1 cellular context compared by ENCODE assay signal in the genomic region with DNA sequence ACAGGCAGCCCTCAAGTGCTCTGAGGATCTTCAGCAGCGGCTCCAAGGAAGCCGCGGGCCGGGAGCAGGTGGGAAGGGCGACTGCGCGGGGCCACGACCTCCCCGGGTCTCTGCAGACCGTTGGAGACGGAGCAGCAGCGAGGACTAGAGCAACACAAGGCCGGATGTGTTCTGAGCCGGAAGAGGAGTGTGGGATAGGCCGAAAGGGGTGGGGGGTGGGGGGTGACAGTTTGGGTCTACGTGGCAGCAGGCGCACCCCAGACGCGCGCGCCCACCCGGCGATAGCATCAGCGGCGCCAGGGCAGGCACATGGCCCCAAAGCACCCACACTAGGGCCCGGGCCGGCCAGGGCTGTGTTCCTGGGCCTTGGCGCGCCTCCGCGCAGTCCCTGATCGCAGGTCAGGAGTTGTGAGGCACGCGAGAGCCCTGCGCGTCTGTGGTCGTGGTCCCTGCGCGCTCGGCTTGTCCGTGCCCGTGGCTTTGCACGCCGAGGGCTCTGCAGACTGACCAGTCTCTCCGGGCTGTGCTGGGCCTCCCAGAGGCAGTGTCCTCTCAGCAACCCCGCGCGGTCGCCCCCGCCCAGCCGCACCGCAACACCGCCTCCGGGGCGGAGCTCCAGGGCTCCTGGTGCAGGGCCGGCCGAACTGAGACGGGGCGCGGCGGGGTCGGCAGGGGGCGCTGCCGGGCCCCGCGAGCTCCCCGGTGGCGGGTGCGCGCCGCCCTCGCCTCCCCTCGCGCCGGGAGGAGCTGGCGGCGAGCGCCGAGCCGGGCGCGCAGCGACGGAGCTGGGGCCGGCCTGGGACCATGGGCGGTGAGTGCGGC.
A peak's percentile ranks its signal among the peaks of the same experiment; 100 is the strongest.
TF ChIP-seq lines count a peak whose summit lies in the region.

A gene with protein sequence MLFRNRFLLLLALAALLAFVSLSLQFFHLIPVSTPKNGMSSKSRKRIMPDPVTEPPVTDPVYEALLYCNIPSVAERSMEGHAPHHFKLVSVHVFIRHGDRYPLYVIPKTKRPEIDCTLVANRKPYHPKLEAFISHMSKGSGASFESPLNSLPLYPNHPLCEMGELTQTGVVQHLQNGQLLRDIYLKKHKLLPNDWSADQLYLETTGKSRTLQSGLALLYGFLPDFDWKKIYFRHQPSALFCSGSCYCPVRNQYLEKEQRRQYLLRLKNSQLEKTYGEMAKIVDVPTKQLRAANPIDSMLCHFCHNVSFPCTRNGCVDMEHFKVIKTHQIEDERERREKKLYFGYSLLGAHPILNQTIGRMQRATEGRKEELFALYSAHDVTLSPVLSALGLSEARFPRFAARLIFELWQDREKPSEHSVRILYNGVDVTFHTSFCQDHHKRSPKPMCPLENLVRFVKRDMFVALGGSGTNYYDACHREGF (plus strand): TSS at position 725 of the 822 bp plus-strand sequence. CDS start 28,351 bp downstream, outside the sequence.

TF ChIP-seq in HepG2, 621 proteins besides CTCF, POLR2A, EP300 and RAD21 (continued from another document and continues in another):
- TF ChIP-seq, protein P1, sequence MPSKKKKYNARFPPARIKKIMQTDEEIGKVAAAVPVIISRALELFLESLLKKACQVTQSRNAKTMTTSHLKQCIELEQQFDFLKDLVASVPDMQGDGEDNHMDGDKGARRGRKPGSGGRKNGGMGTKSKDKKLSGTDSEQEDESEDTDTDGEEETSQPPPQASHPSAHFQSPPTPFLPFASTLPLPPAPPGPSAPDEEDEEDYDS (CRISPR knock-in tag; IDR thresholded peaks at IDR 0.05) = no peak
- TF ChIP-seq, protein P2, sequence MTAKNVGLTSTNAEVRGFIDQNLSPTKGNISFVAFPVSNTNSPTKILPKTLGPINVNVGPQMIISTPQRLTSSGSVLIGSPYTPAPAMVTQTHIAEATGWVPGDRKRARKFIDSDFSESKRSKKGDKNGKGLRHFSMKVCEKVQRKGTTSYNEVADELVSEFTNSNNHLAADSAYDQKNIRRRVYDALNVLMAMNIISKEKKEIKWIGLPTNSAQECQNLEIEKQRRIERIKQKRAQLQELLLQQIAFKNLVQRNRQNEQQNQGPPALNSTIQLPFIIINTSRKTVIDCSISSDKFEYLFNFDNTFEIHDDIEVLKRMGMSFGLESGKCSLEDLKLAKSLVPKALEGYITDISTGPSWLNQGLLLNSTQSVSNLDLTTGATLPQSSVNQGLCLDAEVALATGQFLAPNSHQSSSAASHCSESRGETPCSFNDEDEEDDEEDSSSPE (CRISPR knock-in tag; IDR thresholded peaks at IDR 0.05) = peak; percentile 20; the same call in 1 of the 2 replicates
- TF ChIP-seq ZNF12 (CRISPR knock-in tag; IDR thresholded peaks at IDR 0.05) (no peak), ZNF296 (CRISPR knock-in tag; conservative IDR thresholded peaks at IDR 0.05) (no peak), ZNF20 (CRISPR knock-in tag; IDR thresholded peaks at IDR 0.05) (no peak), HNF4G (IDR thresholded peaks at IDR 0.05; ENCODE audit: borderline replicate concordance, low read depth, low read length) (no peak), HNF4G (CRISPR knock-in tag; IDR thresholded peaks at IDR 0.05; ENCODE audit: borderline replicate concordance, low read depth) (0 out of 2 replicates have a peak, but pooled peaks have one; percentile 16), ZNF326 (CRISPR knock-in tag; IDR thresholded peaks at IDR 0.05; ENCODE audit: borderline replicate concordance) (no peak), MEIS1 (CRISPR knock-in tag; IDR thresholded peaks at IDR 0.05; ENCODE audit: borderline replicate concordance) (no peak), HOXA5 (CRISPR knock-in tag; IDR thresholded peaks at IDR 0.05) (peak; percentile 70; the same call in 1 of the 2 replicates), MTA3 (CRISPR knock-in tag; IDR thresholded peaks at IDR 0.05) (no peak), SCMH1 (CRISPR knock-in tag; IDR thresholded peaks at IDR 0.05; ENCODE audit: borderline replicate concordance) (no peak), PCBP2 (optimal IDR thresholded peaks at IDR 0.05; ENCODE audit: low read depth, low read length, poor library complexity, severe bottlenecking) (no peak), MAFG (CRISPR knock-in tag; IDR thresholded peaks at IDR 0.05) (no peak), ZBTB42 (CRISPR knock-in tag; IDR thresholded peaks at IDR 0.05) (no peak), ZNF558 (CRISPR knock-in tag; IDR thresholded peaks at IDR 0.05; ENCODE audit: borderline replicate concordance) (no peak), REL (CRISPR knock-in tag; conservative IDR thresholded peaks at IDR 0.05) (no peak), HNRNPLL (IDR thresholded peaks at IDR 0.05; ENCODE audit: low read depth, low read length, poor library complexity, severe bottlenecking) (no peak), CBX1 (IDR thresholded peaks at IDR 0.05; ENCODE audit: low read depth) (no peak), IKZF1 (IDR thresholded peaks at IDR 0.05) (no peak), ATAD3A (CRISPR knock-in tag; IDR thresholded peaks at IDR 0.05) (no peak), ZNF7 (CRISPR knock-in tag; IDR thresholded peaks at IDR 0.05) (no peak), ZNF747 (CRISPR knock-in tag; IDR thresholded peaks at IDR 0.05; ENCODE audit: borderline replicate concordance) (no peak), TCF7L2 (IDR thresholded peaks at IDR 0.05; ENCODE audit: low read depth, low read length) (no peak), RXRB (CRISPR knock-in tag; IDR thresholded peaks at IDR 0.05; ENCODE audit: borderline replicate concordance) (no peak), PPARG (CRISPR knock-in tag; conservative IDR thresholded peaks at IDR 0.05) (no peak), ZSCAN22 (CRISPR knock-in tag; IDR thresholded peaks at IDR 0.05) (no peak), ZNF841 (CRISPR knock-in tag; IDR thresholded peaks at IDR 0.05; ENCODE audit: borderline replicate concordance) (no peak), ZFYVE20 (CRISPR knock-in tag; IDR thresholded peaks at IDR 0.05; ENCODE audit: borderline replicate concordance, low read depth) (no peak), HIVEP1 (CRISPR knock-in tag; IDR thresholded peaks at IDR 0.05) (peak; percentile 59), MIER2 (CRISPR knock-in tag; IDR thresholded peaks at IDR 0.05) (no peak), ZNF605 (CRISPR knock-in tag; IDR thresholded peaks at IDR 0.05) (0 out of 2 replicates have a peak, but pooled peaks have one; percentile 26), KAT2B (IDR thresholded peaks at IDR 0.05; ENCODE audit: borderline replicate concordance, low read depth, low read length) (no peak), ZNF530 (CRISPR knock-in tag; IDR thresholded peaks at IDR 0.05; ENCODE audit: low read depth) (no peak), HDAC1 (CRISPR knock-in tag; IDR thresholded peaks at IDR 0.05) (peak; percentile 47; the same call in 1 of the 2 replicates), FOXC1 (CRISPR knock-in tag; IDR thresholded peaks at IDR 0.05; ENCODE audit: borderline replicate concordance) (no peak), ZNF235 (CRISPR knock-in tag; IDR thresholded peaks at IDR 0.05; ENCODE audit: borderline replicate concordance) (no peak)
- TF ChIP-seq, protein P3, sequence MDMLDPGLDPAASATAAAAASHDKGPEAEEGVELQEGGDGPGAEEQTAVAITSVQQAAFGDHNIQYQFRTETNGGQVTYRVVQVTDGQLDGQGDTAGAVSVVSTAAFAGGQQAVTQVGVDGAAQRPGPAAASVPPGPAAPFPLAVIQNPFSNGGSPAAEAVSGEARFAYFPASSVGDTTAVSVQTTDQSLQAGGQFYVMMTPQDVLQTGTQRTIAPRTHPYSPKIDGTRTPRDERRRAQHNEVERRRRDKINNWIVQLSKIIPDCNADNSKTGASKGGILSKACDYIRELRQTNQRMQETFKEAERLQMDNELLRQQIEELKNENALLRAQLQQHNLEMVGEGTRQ (IDR thresholded peaks at IDR 0.05; ENCODE audit: low read depth, low read length) = no peak
- TF ChIP-seq, protein P3 (CRISPR knock-in tag; IDR thresholded peaks at IDR 0.05; ENCODE audit: borderline replicate concordance) = no peak
- TF ChIP-seq, protein P4, sequence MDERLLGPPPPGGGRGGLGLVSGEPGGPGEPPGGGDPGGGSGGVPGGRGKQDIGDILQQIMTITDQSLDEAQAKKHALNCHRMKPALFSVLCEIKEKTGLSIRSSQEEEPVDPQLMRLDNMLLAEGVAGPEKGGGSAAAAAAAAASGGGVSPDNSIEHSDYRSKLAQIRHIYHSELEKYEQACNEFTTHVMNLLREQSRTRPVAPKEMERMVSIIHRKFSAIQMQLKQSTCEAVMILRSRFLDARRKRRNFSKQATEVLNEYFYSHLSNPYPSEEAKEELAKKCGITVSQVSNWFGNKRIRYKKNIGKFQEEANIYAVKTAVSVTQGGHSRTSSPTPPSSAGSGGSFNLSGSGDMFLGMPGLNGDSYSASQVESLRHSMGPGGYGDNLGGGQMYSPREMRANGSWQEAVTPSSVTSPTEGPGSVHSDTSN (CRISPR knock-in tag; IDR thresholded peaks at IDR 0.05) = no peak
- TF ChIP-seq, protein P5, sequence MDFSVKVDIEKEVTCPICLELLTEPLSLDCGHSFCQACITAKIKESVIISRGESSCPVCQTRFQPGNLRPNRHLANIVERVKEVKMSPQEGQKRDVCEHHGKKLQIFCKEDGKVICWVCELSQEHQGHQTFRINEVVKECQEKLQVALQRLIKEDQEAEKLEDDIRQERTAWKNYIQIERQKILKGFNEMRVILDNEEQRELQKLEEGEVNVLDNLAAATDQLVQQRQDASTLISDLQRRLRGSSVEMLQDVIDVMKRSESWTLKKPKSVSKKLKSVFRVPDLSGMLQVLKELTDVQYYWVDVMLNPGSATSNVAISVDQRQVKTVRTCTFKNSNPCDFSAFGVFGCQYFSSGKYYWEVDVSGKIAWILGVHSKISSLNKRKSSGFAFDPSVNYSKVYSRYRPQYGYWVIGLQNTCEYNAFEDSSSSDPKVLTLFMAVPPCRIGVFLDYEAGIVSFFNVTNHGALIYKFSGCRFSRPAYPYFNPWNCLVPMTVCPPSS (IDR thresholded peaks at IDR 0.05) = no peak
- TF ChIP-seq, protein P6, sequence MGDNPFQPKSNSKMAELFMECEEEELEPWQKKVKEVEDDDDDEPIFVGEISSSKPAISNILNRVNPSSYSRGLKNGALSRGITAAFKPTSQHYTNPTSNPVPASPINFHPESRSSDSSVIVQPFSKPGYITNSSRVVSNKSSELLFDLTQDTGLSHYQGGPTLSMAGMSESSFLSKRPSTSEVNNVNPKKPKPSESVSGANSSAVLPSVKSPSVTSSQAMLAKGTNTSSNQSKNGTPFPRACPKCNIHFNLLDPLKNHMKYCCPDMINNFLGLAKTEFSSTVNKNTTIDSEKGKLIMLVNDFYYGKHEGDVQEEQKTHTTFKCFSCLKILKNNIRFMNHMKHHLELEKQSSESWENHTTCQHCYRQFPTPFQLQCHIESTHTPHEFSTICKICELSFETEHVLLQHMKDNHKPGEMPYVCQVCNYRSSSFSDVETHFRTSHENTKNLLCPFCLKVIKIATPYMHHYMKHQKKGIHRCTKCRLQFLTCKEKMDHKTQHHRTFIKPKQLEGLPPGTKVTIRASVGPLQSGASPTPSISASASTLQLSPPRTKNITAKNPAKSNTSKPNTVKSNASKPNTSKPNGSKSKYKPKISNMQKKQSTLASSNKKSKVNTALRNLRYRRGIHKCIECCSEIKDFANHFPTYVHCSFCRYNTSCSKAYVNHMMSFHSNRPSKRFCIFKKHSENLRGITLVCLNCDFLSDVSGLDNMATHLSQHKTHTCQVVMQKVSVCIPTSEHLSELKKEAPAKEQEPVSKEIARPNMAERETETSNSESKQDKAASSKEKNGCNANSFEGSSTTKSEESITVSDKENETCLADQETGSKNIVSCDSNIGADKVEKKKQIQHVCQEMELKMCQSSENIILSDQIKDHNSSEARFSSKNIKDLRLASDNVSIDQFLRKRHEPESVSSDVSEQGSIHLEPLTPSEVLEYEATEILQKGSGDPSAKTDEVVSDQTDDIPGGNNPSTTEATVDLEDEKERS (CRISPR knock-in tag; IDR thresholded peaks at IDR 0.05) = 0 out of 2 replicates have a peak, but pooled peaks have one; percentile 48
- TF ChIP-seq, protein P7, sequence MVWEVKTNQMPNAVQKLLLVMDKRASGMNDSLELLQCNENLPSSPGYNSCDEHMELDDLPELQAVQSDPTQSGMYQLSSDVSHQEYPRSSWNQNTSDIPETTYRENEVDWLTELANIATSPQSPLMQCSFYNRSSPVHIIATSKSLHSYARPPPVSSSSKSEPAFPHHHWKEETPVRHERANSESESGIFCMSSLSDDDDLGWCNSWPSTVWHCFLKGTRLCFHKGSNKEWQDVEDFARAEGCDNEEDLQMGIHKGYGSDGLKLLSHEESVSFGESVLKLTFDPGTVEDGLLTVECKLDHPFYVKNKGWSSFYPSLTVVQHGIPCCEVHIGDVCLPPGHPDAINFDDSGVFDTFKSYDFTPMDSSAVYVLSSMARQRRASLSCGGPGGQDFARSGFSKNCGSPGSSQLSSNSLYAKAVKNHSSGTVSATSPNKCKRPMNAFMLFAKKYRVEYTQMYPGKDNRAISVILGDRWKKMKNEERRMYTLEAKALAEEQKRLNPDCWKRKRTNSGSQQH (CRISPR knock-in tag; IDR thresholded peaks at IDR 0.05; ENCODE audit: low read depth) = 0 out of 2 replicates have a peak, but pooled peaks have one; percentile 56
- TF ChIP-seq, protein P8, sequence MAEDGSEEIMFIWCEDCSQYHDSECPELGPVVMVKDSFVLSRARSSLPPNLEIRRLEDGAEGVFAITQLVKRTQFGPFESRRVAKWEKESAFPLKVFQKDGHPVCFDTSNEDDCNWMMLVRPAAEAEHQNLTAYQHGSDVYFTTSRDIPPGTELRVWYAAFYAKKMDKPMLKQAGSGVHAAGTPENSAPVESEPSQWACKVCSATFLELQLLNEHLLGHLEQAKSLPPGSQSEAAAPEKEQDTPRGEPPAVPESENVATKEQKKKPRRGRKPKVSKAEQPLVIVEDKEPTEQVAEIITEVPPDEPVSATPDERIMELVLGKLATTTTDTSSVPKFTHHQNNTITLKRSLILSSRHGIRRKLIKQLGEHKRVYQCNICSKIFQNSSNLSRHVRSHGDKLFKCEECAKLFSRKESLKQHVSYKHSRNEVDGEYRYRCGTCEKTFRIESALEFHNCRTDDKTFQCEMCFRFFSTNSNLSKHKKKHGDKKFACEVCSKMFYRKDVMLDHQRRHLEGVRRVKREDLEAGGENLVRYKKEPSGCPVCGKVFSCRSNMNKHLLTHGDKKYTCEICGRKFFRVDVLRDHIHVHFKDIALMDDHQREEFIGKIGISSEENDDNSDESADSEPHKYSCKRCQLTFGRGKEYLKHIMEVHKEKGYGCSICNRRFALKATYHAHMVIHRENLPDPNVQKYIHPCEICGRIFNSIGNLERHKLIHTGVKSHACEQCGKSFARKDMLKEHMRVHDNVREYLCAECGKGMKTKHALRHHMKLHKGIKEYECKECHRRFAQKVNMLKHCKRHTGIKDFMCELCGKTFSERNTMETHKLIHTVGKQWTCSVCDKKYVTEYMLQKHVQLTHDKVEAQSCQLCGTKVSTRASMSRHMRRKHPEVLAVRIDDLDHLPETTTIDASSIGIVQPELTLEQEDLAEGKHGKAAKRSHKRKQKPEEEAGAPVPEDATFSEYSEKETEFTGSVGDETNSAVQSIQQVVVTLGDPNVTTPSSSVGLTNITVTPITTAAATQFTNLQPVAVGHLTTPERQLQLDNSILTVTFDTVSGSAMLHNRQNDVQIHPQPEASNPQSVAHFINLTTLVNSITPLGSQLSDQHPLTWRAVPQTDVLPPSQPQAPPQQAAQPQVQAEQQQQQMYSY (CRISPR knock-in tag; IDR thresholded peaks at IDR 0.05) = no peak
